Comparison of ENCODE assay signal across 8 cellular contexts in the genomic region with DNA sequence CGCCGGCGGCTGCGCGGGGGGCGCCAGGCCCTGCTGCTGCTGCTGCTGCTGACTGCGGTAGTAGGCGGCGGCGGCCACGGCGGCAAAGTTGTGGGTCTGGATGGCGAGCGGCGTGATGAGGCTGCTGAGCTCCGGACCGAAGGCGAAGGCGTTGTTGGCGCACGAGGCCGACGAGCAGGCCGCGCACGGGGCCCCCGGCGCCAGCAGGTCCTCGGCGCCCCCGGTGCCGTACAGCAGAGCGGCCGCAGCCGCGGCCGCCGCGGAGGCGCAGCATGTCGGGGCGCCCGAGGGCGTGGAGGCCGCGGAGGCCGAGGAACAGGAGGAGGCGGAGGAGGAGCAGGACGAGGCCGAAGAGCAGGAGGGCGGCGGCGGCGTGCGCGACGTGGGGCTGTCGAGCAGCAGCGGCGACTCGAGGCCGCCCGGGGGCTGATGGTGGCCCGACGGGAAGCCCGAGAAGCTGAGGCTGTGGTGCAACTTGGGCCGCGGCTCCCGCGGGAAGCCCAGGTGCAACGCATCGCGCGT. TPM values are rescaled to one million over a fixed set of nuclear protein-coding genes. Genes with fewer than 3 reads are reported as not detected.
DNase-seq lines count a peak whose midpoint lies in the region; ATAC-seq and TF ChIP-seq lines count a peak whose summit lies in the region.

No MANE protein-coding gene starts in this region.

- H3K4me2 ChIP-seq in H9 (ENCODE audit: insufficient read depth, insufficient read length, low read length), result peak overlapping the region; percentile 46

- H3K4me1 Mint-ChIP-seq in H9, result peaks cover 48 to 52% of the 10 kb centered on the region in 2 experiments
- peaks cover 62 to 66% of the 10 kb centered on the region in 2 donors for H3K4me1 Mint-ChIP-seq in natural killer cell treated with Interleukin-12 subunit alpha and Interleukin-12 subunit beta and Interleukin-15 and Interleukin-18, amount 100 ng/mL, for 72 hours (ENCODE audit: low read depth in 2 of 2)

- DNase-seq in H9, result no peak
- peak; percentile 20 to 35 (median 25) for DNase-seq in effector memory CD4-positive, alpha-beta T cell
- DNase-seq in natural killer cell treated with Interleukin-12 subunit alpha and Interleukin-12 subunit beta and Interleukin-15 and Interleukin-18, amount 100 ng/mL, for 72 hours (ENCODE audit: low spot score), result peak; percentile 65
- DNase-seq in aorta, result peak; percentile 69 to 85
- DNase-seq in MV-4-11 (lab: John Stamatoyannopoulos, UW), result no peak

- no peak overlapping the region for H4K8ac ChIP-seq in H9 (replicated peaks; ENCODE audit: insufficient read length, low read depth, low read length)

- H3K27ac ChIP-seq in H9 (ENCODE audit: insufficient read length, low read depth, low read length), result no peak overlapping the region
- peak overlapping the region; percentile 99 for H3K27ac ChIP-seq in VCaP
- H3K27ac ChIP-seq in effector memory CD4-positive, alpha-beta T cell (ENCODE audit: insufficient read depth, low read length, poor library complexity, severe bottlenecking), result peak overlapping the region; percentile 91
- peak overlapping the region; percentile 71 to 83 for H3K27ac ChIP-seq in aorta (ENCODE audit: low read depth in 1 of 2, low read length in 2 of 2)

- H3K14ac ChIP-seq in H9 (ENCODE audit: insufficient read depth, low read length), result no peak overlapping the region; the same call in 1 of the 2 replicates

- H3K27me3 Mint-ChIP-seq in H9 (ENCODE audit: low read depth), result peaks cover 1% of the 10 kb centered on the region; the same call in 1 of the 2 replicates
- H3K27me3 Mint-ChIP-seq in natural killer cell treated with Interleukin-12 subunit alpha and Interleukin-12 subunit beta and Interleukin-15 and Interleukin-18, amount 100 ng/mL, for 72 hours, result no peaks in the 10 kb centered on the region

- H2BK20ac ChIP-seq in H9 (ENCODE audit: low read depth, low read length, poor library complexity, severe bottlenecking), result no peak overlapping the region

- H2BK12ac ChIP-seq in H9 (ENCODE audit: insufficient read length, low read depth, low read length), result no peak overlapping the region

- no peak overlapping the region for H4K91ac ChIP-seq in H9 (ENCODE audit: insufficient read length, low read depth, low read length)

- H3K18ac ChIP-seq in H9 (ENCODE audit: insufficient read length, low read depth, low read length), result no peak overlapping the region

- H4K20me1 ChIP-seq in H9 (ENCODE audit: control insufficient read depth, insufficient read depth, insufficient read length), result no peaks in the 10 kb centered on the region

- peak overlapping the region; percentile 95 for H3K4me3 ChIP-seq in effector memory CD4-positive, alpha-beta T cell (ENCODE audit: insufficient read depth, low read depth, low read length, poor library complexity, severe bottlenecking)
- peak overlapping the region; percentile 74 to 96 for H3K4me3 ChIP-seq in aorta (ENCODE audit: low read length in 2 of 2)

- H3K56ac ChIP-seq in H9 (ENCODE audit: insufficient read length, low read depth, low read length), result no peak overlapping the region

- H2BK5ac ChIP-seq in H9 (ENCODE audit: insufficient read length, low read length), result no peak overlapping the region

- H3K4me1 ChIP-seq in H9 (ENCODE audit: insufficient read depth, low read length), result peaks cover 2% of the 10 kb centered on the region
- H3K4me1 ChIP-seq in effector memory CD4-positive, alpha-beta T cell (ENCODE audit: control insufficient read depth, insufficient read depth, low read length, poor library complexity, severe bottlenecking), result peaks cover 30% of the 10 kb centered on the region
- no peaks in the 10 kb centered on the region for H3K4me1 ChIP-seq in aorta (ENCODE audit: control insufficient read depth in 1 of 2, insufficient read depth in 2 of 2, low read length in 2 of 2)

- no peaks in the 10 kb centered on the region for H3K79me1 ChIP-seq in H9 (ENCODE audit: insufficient read depth, low read depth, low read length, poor library complexity, severe bottlenecking)

- no peak overlapping the region for H3K9ac ChIP-seq in H9 (ENCODE audit: extremely low read depth, insufficient read length, low read length)

- peaks cover 0 to 2% of the 10 kb centered on the region in 2 experiments; a peak in 1 of 5 replicates for H3K9me3 Mint-ChIP-seq in H9
- H3K9me3 Mint-ChIP-seq in natural killer cell treated with Interleukin-12 subunit alpha and Interleukin-12 subunit beta and Interleukin-15 and Interleukin-18, amount 100 ng/mL, for 72 hours, result no peaks in the 10 kb centered on the region

- no peak overlapping the region for H4K5ac ChIP-seq in H9 (ENCODE audit: insufficient read length, low read depth, low read length)

- H2BK120ac ChIP-seq in H9 (ENCODE audit: low read depth, low read length, poor library complexity, severe bottlenecking), result no peak overlapping the region

- no peak overlapping the region for H2BK15ac ChIP-seq in H9 (ENCODE audit: low read depth, low read length)

- H3K23me2 ChIP-seq in H9 (ENCODE audit: insufficient read length, low read depth, low read length, poor library complexity, severe bottlenecking), result peaks cover 3% of the 10 kb centered on the region

- no peak overlapping the region for H2AK5ac ChIP-seq in H9 (ENCODE audit: insufficient read length, low read length)

- no peak for ATAC-seq in natural killer cell treated with Interleukin-12 subunit alpha and Interleukin-12 subunit beta and Interleukin-15 and Interleukin-18, amount 100 ng/mL, for 72 hours
- no peak for ATAC-seq in aorta (ENCODE audit: low FRiP score)
- no peak for ATAC-seq in GM19397 (IDR thresholded peaks at IDR 0.05; ENCODE audit: unreplicated experiment)
- no peak for ATAC-seq in GM21529 (IDR thresholded peaks at IDR 0.05; ENCODE audit: unreplicated experiment)

- WGBS in H9 (ENCODE audit: extremely low coverage, insufficient read length, low lambda C conversion rate), result no CpG with 5 or more reads among the region's 74 CpGs
- WGBS in aorta, 2 donors, result 0% methylated on average over 54 to 74 of the region's 74 CpGs

- H3K23ac ChIP-seq in H9 (ENCODE audit: insufficient read length, low read depth, low read length), result no peak overlapping the region

- H3K27me3 ChIP-seq in H9 (ENCODE audit: insufficient read depth, low read length) (no peaks in the 10 kb centered on the region), aorta (ENCODE audit: control insufficient read depth in 1 of 2, insufficient read depth in 2 of 2, low read length in 1 of 2) (no peaks in the 10 kb centered on the region)
- no peaks in the 10 kb centered on the region for H3K27me3 ChIP-seq in effector memory CD4-positive, alpha-beta T cell (replicated peaks; ENCODE audit: control insufficient read depth, insufficient read depth, low read length, poor library complexity, severe bottlenecking)

- H3K9me3 ChIP-seq in H9 (ENCODE audit: control insufficient read depth, low read depth, low read length), result no peaks in the 10 kb centered on the region
- no peaks in the 10 kb centered on the region for H3K9me3 ChIP-seq in effector memory CD4-positive, alpha-beta T cell (ENCODE audit: control insufficient read depth, low read length)
- H3K9me3 ChIP-seq in aorta (ENCODE audit: control insufficient read depth, low read length), result no peaks in the 10 kb centered on the region

- no peak overlapping the region for H3T11ph ChIP-seq in H9 (ENCODE audit: low read length)

- peak overlapping the region; percentile 96 for H3K4me3 Mint-ChIP-seq in H9
- peak overlapping the region; percentile 90 for H3K4me3 Mint-ChIP-seq in natural killer cell treated with Interleukin-12 subunit alpha and Interleukin-12 subunit beta and Interleukin-15 and Interleukin-18, amount 100 ng/mL, for 72 hours

- no peak overlapping the region; a peak in 1 of 7 replicates for H3K27ac Mint-ChIP-seq in H9
- peak overlapping the region; percentile 60 to 91 for H3K27ac Mint-ChIP-seq in natural killer cell treated with Interleukin-12 subunit alpha and Interleukin-12 subunit beta and Interleukin-15 and Interleukin-18, amount 100 ng/mL, for 72 hours

- TF ChIP-seq CTCF in H9 (conservative IDR thresholded peaks at IDR 0.05), result no peak
- TF ChIP-seq CTCF in VCaP (conservative IDR thresholded peaks at IDR 0.05), result no peak

- intact Hi-C loops in aorta (cut with DNase I), result loop anchor here (2.0 to 10.0 kb wide), 9 partner anchors 78 to 1170 kb away; no protein-coding TSS in a partner anchor

- no peak overlapping the region for H2AFZ ChIP-seq in H9 (ENCODE audit: low read length)

- H3K36me3 ChIP-seq in effector memory CD4-positive, alpha-beta T cell (ENCODE audit: control insufficient read depth, insufficient read depth, low read length), result peaks cover 39% of the 10 kb centered on the region
- H3K36me3 ChIP-seq in aorta (ENCODE audit: control insufficient read depth in 1 of 2, insufficient read depth in 2 of 2, low read length in 1 of 2), result peaks cover 0 to 10% of the 10 kb centered on the region in 2 donors

- H3K79me2 ChIP-seq in H9 (ENCODE audit: insufficient read depth, low read length), result peaks cover 16% of the 10 kb centered on the region; the same call in 1 of the 2 replicates

- no peak overlapping the region for H3K4ac ChIP-seq in H9 (ENCODE audit: low read depth, low read length)

- peaks cover 13 to 37% (median 25%) of the 10 kb centered on the region in 3 experiments for H3K36me3 Mint-ChIP-seq in H9 (ENCODE audit: insufficient read depth in 1 of 3, low read depth in 3 of 3)
- H3K36me3 Mint-ChIP-seq in natural killer cell treated with Interleukin-12 subunit alpha and Interleukin-12 subunit beta and Interleukin-15 and Interleukin-18, amount 100 ng/mL, for 72 hours, result peaks cover 8% of the 10 kb centered on the region

RNA-seq across cellular contexts. Expression of a gene that starts 1.8 kb away (rescaled TPM):
- total RNA-seq in H9 (2021) (105 and 110 TPM in 2 replicates), aorta (100 to 1,000 TPM; 180 to 231 TPM)
- total RNA-seq in natural killer cell treated with Interleukin-12 subunit alpha and Interleukin-12 subunit beta and Interleukin-15 and Interleukin-18, amount 100 ng/mL, for 72 hours, result 10 to 100 TPM; 22.3 to 24.7 TPM
- 100 to 1,000 TPM in 1 of 2 donors, 10 to 100 TPM in 1; 71.9 to 118 TPM for polyA plus RNA-seq in aorta

Comparison
In these comparisons a context has a peak if more than half of its experiments do, and no peak if none do; other contexts are left out.
1. DNase-seq: peak in effector memory CD4-positive, alpha-beta T cell (3 of 3), natural killer cell treated with Interleukin-12 subunit alpha and Interleukin-12 subunit beta and Interleukin-15 and Interleukin-18, amount 100 ng/mL, for 72 hours (single experiment) and aorta (2 of 2); none in H9 (single experiment) and MV-4-11 (single experiment).
2. H3K27ac Mint-ChIP-seq: peak in natural killer cell treated with Interleukin-12 subunit alpha and Interleukin-12 subunit beta and Interleukin-15 and Interleukin-18, amount 100 ng/mL, for 72 hours (2 of 2); none in H9 (0 of 3).